ENCODE assay signal across 15 cellular contexts in genomic region chr2:111148225-111148873, GRCh38. TPM values are rescaled to one million over a fixed set of nuclear protein-coding genes. Genes with fewer than 3 reads are reported as not detected.
DNase-seq lines count a peak whose midpoint lies in the region; ATAC-seq and TF ChIP-seq lines count a peak whose summit lies in the region.
"Had no signal": no experiment of that assay in that cellular context is flagged by ENCODE, and none has a peak within 500 bp of the region (broad histone marks: within the 10 kb centered on the region; RNA-seq: fewer than 3 reads in every experiment).

No MANE protein-coding gene starts in this region.

- H3K9me3 Mint-ChIP-seq in mesothelial cell of epicardium = no peaks in the 10 kb centered on the region
- H3K9me3 Mint-ChIP-seq: HFFc6 had no signal

- no peak for ATAC-seq in GM21723 (IDR thresholded peaks at IDR 0.05; ENCODE audit: unreplicated experiment)

- H3K9ac ChIP-seq in SK-N-MC (ENCODE audit: insufficient read length) = no peak overlapping the region

- CTCF ChIA-PET in A673 (lab: Charles Lee) (no interaction called here), HEK293 (lab: Yijun Ruan, JAX) (interaction anchor here (1.1 to 1.4 kb wide), 2 partner anchors 9 to 22 kb away, joined by 3 read pairs; no protein-coding TSS in a partner anchor)

- peaks cover 39% of the 10 kb centered on the region for H3K4me1 Mint-ChIP-seq in mesothelial cell of epicardium

- H3K9me3 ChIP-seq in A673 (ENCODE audit: low read depth, low read length, poor library complexity, severe bottlenecking) (no peaks in the 10 kb centered on the region), HEK293 (ENCODE audit: control insufficient read depth, insufficient read depth, low read depth, low read length) (no peaks in the 10 kb centered on the region), SK-N-MC (ENCODE audit: low read depth, low read length) (no peaks in the 10 kb centered on the region)
- H3K9me3 ChIP-seq: SJCRH30 had no signal

- no TSS peak for BruUV-seq in A673 (replicated peaks; lab: Mats Ljungman, UMichigan)

- no peak overlapping the region for H3K4me3 ChIP-seq in A673 (ENCODE audit: low read depth, low read length, poor library complexity, severe bottlenecking)
- no peak overlapping the region for H3K4me3 ChIP-seq in HEK293 (ENCODE audit: low read depth, low read length)
- no peak overlapping the region for H3K4me3 ChIP-seq in SK-N-MC
- H3K4me3 ChIP-seq: SJCRH30 had no signal

- POLR2A ChIA-PET in A673 (lab: Charles Lee; ENCODE audit: low non-redundant PET) (no interaction called here), HEK293 (lab: Yijun Ruan, JAX) (no interaction called here)

- no peak for TF ChIP-seq CTCF in A673 (conservative IDR thresholded peaks at IDR 0.05; ENCODE audit: low read depth, low read length)
- TF ChIP-seq CTCF in HEK293 (tag by site-specific recombination; IDR thresholded peaks at IDR 0.05) = no peak
- no peak for TF ChIP-seq CTCF in mesothelial cell of epicardium (IDR thresholded peaks at IDR 0.05; ENCODE audit: unreplicated experiment)

- no peaks in the 10 kb centered on the region for H3K27me3 ChIP-seq in A673 (replicated peaks; ENCODE audit: insufficient read depth, low read depth, low read length, poor library complexity)
- H3K27me3 ChIP-seq: SJCRH30 had no signal

- H3K4me1 ChIP-seq in A673 (ENCODE audit: insufficient read depth, low read length, poor library complexity, severe bottlenecking) = peaks cover 21% of the 10 kb centered on the region
- peaks cover 42% of the 10 kb centered on the region for H3K4me1 ChIP-seq in HEK293 (ENCODE audit: control insufficient read depth, insufficient read depth, low read length)
- H3K4me1 ChIP-seq: SJCRH30 had no signal

- H3K36me3 Mint-ChIP-seq in mesothelial cell of epicardium = peaks cover 16% of the 10 kb centered on the region

- H3K27ac ChIP-seq in A673 (ENCODE audit: low read depth, low read length, poor library complexity, severe bottlenecking) = peak overlapping the region; percentile 44
- H3K27ac ChIP-seq in HEK293 (ENCODE audit: extremely low read depth, low read depth, low read length) = no peak overlapping the region
- 0 out of 2 replicates have a peak overlapping the region, but pooled peaks have one; percentile 7 for H3K27ac ChIP-seq in SK-N-MC
- H3K27ac ChIP-seq: SJCRH30 had no signal

- H3K4me3 Mint-ChIP-seq in mesothelial cell of epicardium = no peak overlapping the region
- H3K4me3 Mint-ChIP-seq: HFFc6 had no signal

- DNase-seq in A673 (ENCODE audit: low spot score) (no peak), SK-N-MC (ENCODE audit: low read depth, low spot score) (no peak), mesothelial cell of epicardium (ENCODE audit: low spot score in 2 of 2, unreplicated experiment in 2 of 2) (no peak), NCI-H2081 treated with DMSO at 0.1 percent for 48 hours (lab: John Stamatoyannopoulos, UW) (no peak), SKM-1 treated with dmso at 0.1 percent for 144 hours (lab: John Stamatoyannopoulos, UW; ENCODE audit: unreplicated experiment) (no peak), HuH-7.5 (ENCODE audit: low spot score) (no peak)
- DNase-seq: C1 segment of cervical spinal cord, GF-D8, HFFc6, NCI-H1105 treated with DMSO at 0.1 percent for 48 hours, NCI-H748 treated with DMSO at 0.1 percent for 48 hours, SJCRH30, SW 1271 had no signal

- intact Hi-C loops in A673 (cut with micrococcal nuclease; ENCODE audit: unreplicated experiment) = loop anchor here (5.0 kb wide), 1 partner anchor 94 kb away; no protein-coding TSS in a partner anchor

- peak overlapping the region; percentile 79 for H3K27ac Mint-ChIP-seq in mesothelial cell of epicardium
- H3K27ac Mint-ChIP-seq: HFFc6 had no signal

- no peaks in the 10 kb centered on the region for H3K27me3 Mint-ChIP-seq in mesothelial cell of epicardium (ENCODE audit: low read depth)

- H3K36me3 ChIP-seq in A673 (ENCODE audit: insufficient read depth, low read length, poor library complexity, severe bottlenecking) = no peaks in the 10 kb centered on the region
- peaks cover 21 to 54% of the 10 kb centered on the region in 2 experiments for H3K36me3 ChIP-seq in HEK293 (ENCODE audit: control insufficient read depth in 2 of 2, insufficient read depth in 1 of 2, low read length in 2 of 2)
- H3K36me3 ChIP-seq in SK-N-MC (ENCODE audit: insufficient read depth, low read length) = no peaks in the 10 kb centered on the region

TF ChIP-seq in HEK293, 187 proteins besides CTCF, POLR2A, EP300 and RAD21 (continues in another document):
- TF ChIP-seq KLF8 (tag by site-specific recombination; IDR thresholded peaks at IDR 0.05) (no peak), KLF17 (tag by site-specific recombination; IDR thresholded peaks at IDR 0.05) (no peak), ZBTB21 (tag by site-specific recombination; IDR thresholded peaks at IDR 0.05) (0 out of 2 replicates have a peak, but pooled peaks have one; percentile 32), ZSCAN5A (tag by site-specific recombination; IDR thresholded peaks at IDR 0.05) (no peak), ZNF629 (tag by site-specific recombination; IDR thresholded peaks at IDR 0.05) (peak; percentile 72), ZNF148 (tag by site-specific recombination; IDR thresholded peaks at IDR 0.05; ENCODE audit: borderline replicate concordance) (no peak), ZNF777 (tag by site-specific recombination; IDR thresholded peaks at IDR 0.05; ENCODE audit: borderline replicate concordance) (no peak), PRDM6 (tag by site-specific recombination; IDR thresholded peaks at IDR 0.05) (peak; percentile 6; the same call in 1 of the 2 replicates), ZEB2 (tag by site-specific recombination; IDR thresholded peaks at IDR 0.05) (no peak), KLF9 (tag by site-specific recombination; IDR thresholded peaks at IDR 0.05; ENCODE audit: low read depth) (no peak), ZNF488 (tag by site-specific recombination; IDR thresholded peaks at IDR 0.05) (no peak), ZNF157 (tag by site-specific recombination; IDR thresholded peaks at IDR 0.05) (no peak), ZNF561 (tag by site-specific recombination; IDR thresholded peaks at IDR 0.05; ENCODE audit: borderline replicate concordance) (no peak), ZNF558 (tag by site-specific recombination; IDR thresholded peaks at IDR 0.05) (no peak), OVOL3 (tag by site-specific recombination; IDR thresholded peaks at IDR 0.05) (no peak)

RNA-seq across cellular contexts. Expression of gene BCL2L11, which starts 27.6 kb away (rescaled TPM):
- 12.0 and 12.6 TPM in 2 replicates for total RNA-seq in A673 (2021)
- total RNA-seq in mesothelial cell of epicardium = 20.1 to 24.5 TPM (median 21.7 TPM) in 3 replicates
